ENCODE assay signal across 1 cellular context in the genomic region with DNA sequence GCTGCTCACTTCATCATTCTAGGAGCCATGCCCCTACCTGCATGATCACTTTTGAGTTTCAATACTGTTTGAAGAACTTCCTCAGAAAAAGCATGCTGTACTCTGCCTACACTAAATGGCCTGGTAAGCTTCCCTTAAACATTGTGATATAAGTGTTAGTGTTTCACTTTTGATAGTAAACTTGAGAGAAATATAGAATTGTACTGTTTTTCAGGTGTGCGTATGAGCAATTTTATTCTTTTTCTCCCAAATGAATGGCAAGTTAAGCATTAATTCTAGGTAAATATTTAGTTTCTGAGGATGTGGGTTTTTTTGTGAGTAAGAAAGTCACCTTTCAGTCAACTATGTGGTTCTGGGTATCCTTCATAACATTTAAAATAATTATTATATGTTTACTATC.
TF ChIP-seq lines count a peak whose summit lies in the region.

No MANE protein-coding gene starts in this region.

TF ChIP-seq in GM12878, 131 proteins besides CTCF, POLR2A, EP300 and RAD21 (continued from another document):
- TF ChIP-seq, protein P1, sequence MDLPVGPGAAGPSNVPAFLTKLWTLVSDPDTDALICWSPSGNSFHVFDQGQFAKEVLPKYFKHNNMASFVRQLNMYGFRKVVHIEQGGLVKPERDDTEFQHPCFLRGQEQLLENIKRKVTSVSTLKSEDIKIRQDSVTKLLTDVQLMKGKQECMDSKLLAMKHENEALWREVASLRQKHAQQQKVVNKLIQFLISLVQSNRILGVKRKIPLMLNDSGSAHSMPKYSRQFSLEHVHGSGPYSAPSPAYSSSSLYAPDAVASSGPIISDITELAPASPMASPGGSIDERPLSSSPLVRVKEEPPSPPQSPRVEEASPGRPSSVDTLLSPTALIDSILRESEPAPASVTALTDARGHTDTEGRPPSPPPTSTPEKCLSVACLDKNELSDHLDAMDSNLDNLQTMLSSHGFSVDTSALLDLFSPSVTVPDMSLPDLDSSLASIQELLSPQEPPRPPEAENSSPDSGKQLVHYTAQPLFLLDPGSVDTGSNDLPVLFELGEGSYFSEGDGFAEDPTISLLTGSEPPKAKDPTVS (IDR thresholded peaks at IDR 0.05; ENCODE audit: low read depth, low read length): no peak
- TF ChIP-seq, protein P2, sequence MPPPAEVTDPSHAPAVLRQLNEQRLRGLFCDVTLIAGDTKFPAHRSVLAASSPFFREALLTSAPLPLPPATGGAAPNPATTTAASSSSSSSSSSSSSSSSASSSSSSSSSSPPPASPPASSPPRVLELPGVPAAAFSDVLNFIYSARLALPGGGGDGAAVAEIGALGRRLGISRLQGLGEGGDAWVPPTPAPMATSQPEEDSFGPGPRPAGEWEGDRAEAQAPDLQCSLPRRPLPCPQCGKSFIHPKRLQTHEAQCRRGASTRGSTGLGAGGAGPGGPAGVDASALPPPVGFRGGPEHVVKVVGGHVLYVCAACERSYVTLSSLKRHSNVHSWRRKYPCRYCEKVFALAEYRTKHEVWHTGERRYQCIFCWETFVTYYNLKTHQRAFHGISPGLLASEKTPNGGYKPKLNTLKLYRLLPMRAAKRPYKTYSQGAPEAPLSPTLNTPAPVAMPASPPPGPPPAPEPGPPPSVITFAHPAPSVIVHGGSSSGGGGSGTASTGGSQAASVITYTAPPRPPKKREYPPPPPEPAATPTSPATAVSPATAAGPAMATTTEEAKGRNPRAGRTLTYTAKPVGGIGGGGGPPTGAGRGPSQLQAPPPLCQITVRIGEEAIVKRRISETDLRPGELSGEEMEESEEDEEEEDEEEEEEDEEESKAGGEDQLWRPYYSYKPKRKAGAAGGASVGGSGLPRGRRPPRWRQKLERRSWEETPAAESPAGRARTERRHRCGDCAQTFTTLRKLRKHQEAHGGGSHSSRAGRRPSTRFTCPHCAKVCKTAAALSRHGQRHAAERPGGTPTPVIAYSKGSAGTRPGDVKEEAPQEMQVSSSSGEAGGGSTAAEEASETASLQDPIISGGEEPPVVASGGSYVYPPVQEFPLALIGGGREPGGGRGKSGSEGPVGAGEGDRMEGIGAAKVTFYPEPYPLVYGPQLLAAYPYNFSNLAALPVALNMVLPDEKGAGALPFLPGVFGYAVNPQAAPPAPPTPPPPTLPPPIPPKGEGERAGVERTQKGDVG (CRISPR knock-in tag; IDR thresholded peaks at IDR 0.05): no peak
- TF ChIP-seq, protein P3, sequence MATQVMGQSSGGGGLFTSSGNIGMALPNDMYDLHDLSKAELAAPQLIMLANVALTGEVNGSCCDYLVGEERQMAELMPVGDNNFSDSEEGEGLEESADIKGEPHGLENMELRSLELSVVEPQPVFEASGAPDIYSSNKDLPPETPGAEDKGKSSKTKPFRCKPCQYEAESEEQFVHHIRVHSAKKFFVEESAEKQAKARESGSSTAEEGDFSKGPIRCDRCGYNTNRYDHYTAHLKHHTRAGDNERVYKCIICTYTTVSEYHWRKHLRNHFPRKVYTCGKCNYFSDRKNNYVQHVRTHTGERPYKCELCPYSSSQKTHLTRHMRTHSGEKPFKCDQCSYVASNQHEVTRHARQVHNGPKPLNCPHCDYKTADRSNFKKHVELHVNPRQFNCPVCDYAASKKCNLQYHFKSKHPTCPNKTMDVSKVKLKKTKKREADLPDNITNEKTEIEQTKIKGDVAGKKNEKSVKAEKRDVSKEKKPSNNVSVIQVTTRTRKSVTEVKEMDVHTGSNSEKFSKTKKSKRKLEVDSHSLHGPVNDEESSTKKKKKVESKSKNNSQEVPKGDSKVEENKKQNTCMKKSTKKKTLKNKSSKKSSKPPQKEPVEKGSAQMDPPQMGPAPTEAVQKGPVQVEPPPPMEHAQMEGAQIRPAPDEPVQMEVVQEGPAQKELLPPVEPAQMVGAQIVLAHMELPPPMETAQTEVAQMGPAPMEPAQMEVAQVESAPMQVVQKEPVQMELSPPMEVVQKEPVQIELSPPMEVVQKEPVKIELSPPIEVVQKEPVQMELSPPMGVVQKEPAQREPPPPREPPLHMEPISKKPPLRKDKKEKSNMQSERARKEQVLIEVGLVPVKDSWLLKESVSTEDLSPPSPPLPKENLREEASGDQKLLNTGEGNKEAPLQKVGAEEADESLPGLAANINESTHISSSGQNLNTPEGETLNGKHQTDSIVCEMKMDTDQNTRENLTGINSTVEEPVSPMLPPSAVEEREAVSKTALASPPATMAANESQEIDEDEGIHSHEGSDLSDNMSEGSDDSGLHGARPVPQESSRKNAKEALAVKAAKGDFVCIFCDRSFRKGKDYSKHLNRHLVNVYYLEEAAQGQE (IDR thresholded peaks at IDR 0.05; ENCODE audit: low read depth, low read length): no peak
- no peak for TF ChIP-seq CREM (IDR thresholded peaks at IDR 0.05; ENCODE audit: low read depth)
- TF ChIP-seq, protein P4, sequence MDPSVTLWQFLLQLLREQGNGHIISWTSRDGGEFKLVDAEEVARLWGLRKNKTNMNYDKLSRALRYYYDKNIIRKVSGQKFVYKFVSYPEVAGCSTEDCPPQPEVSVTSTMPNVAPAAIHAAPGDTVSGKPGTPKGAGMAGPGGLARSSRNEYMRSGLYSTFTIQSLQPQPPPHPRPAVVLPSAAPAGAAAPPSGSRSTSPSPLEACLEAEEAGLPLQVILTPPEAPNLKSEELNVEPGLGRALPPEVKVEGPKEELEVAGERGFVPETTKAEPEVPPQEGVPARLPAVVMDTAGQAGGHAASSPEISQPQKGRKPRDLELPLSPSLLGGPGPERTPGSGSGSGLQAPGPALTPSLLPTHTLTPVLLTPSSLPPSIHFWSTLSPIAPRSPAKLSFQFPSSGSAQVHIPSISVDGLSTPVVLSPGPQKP (IDR thresholded peaks at IDR 0.05; ENCODE audit: low read depth, low read length): no peak
- no peak for TF ChIP-seq HDGF (IDR thresholded peaks at IDR 0.05)
- no peak for TF ChIP-seq SP1 (IDR thresholded peaks at IDR 0.05; ENCODE audit: low read depth, low read length)
